16 cellular contexts compared by ENCODE assay signal in genomic region chr3:112579697-112580096, GRCh38. TPM values are rescaled to one million over a fixed set of nuclear protein-coding genes. Genes with fewer than 3 reads are reported as not detected.
A peak's percentile ranks its signal among the peaks of the same experiment; 100 is the strongest.
DNase-seq lines count a peak whose midpoint lies in the region; ATAC-seq and TF ChIP-seq lines count a peak whose summit lies in the region.
"Had no signal": no experiment of that assay in that cellular context is flagged by ENCODE, and none has a peak within 500 bp of the region (broad histone marks: within the 10 kb centered on the region; RNA-seq: fewer than 3 reads in every experiment).

No MANE protein-coding gene starts in this region.

- no peak overlapping the region for H3K4me3 ChIP-seq in fibroblast of villous mesenchyme (ENCODE audit: low read depth, low read length)
- H3K4me3 ChIP-seq: esophagus muscularis mucosa, mucosa of descending colon, right lobe of liver had no signal

- no peak for ATAC-seq in activated B cell treated with CpG ODN at 0.5 μM for 24 hours (ENCODE audit: low read depth)
- ATAC-seq in HG03457 (IDR thresholded peaks at IDR 0.05; ENCODE audit: unreplicated experiment), result no peak
- ATAC-seq: mucosa of descending colon had no signal

- intact Hi-C loops in activated B cell treated with CpG ODN at 0.5 μM for 24 hours (cut with micrococcal nuclease), result loop anchor here (1.0 kb wide), 1 partner anchor 17 kb away; the partner anchor contains the start of gene SLC35A5

- peak overlapping the region; percentile 77 for H3K27ac Mint-ChIP-seq in activated B cell treated with CpG ODN at 0.5 μM for 24 hours
- H3K27ac Mint-ChIP-seq: activated CD4-positive, alpha-beta T cell treated with anti-CD3 and anti-CD28 coated beads, Interleukin-2, amount 10 ng/mL, durations not matched to agents 7 days and 5 days; CD4-positive, CD25-positive, alpha-beta regulatory T cell had no signal

- H3K9me3 Mint-ChIP-seq in activated B cell treated with CpG ODN at 0.5 μM for 24 hours, result no peaks in the 10 kb centered on the region
- H3K9me3 Mint-ChIP-seq: activated CD4-positive, alpha-beta T cell treated with anti-CD3 and anti-CD28 coated beads, Interleukin-2, amount 10 ng/mL, durations not matched to agents 7 days and 5 days; CD4-positive, CD25-positive, alpha-beta regulatory T cell; H9 had no signal

- H3K36me3 Mint-ChIP-seq in activated B cell treated with CpG ODN at 0.5 μM for 24 hours (ENCODE audit: low read depth), result peaks cover 52% of the 10 kb centered on the region

- peaks cover 22% of the 10 kb centered on the region for H3K4me1 Mint-ChIP-seq in activated B cell treated with CpG ODN at 0.5 μM for 24 hours

- TF ChIP-seq CTCF in activated B cell treated with CpG ODN at 0.5 μM for 24 hours (IDR thresholded peaks at IDR 0.05) (no peak), fibroblast of villous mesenchyme (IDR thresholded peaks at IDR 0.05; ENCODE audit: insufficient read depth, low read depth, low read length) (no peak), RWPE1 (conservative IDR thresholded peaks at IDR 0.05; ENCODE audit: low read depth) (no peak)

- POLR2A ChIA-PET in activated B cell treated with CpG ODN at 0.5 μM for 24 hours (lab: Charles Lee) (interaction anchor here (0.7 to 2.8 kb wide), 4 partner anchors 10 to 412 kb away, joined by 3 to 16 read pairs (median 5); partner anchors contain the start of genes ATG3, GTPBP8 and SLC35A5), RWPE1 (lab: Yijun Ruan, JAX; ENCODE audit: low non-redundant PET) (no interaction called here)

- CTCF ChIA-PET in activated B cell treated with CpG ODN at 0.5 μM for 24 hours (lab: Charles Lee), result interaction anchor here (1.1 to 1.4 kb wide), 2 partner anchors 18 to 63 kb away, joined by 3 to 5 read pairs; partner anchors contain the start of genes ATG3 and SLC35A5
- CTCF ChIA-PET in RWPE1 (lab: Yijun Ruan, JAX), result no interaction called here

- peak overlapping the region; percentile 3 for H3K4me3 Mint-ChIP-seq in activated B cell treated with CpG ODN at 0.5 μM for 24 hours
- H3K4me3 Mint-ChIP-seq: activated CD4-positive, alpha-beta T cell treated with anti-CD3 and anti-CD28 coated beads, Interleukin-2, amount 10 ng/mL, durations not matched to agents 7 days and 5 days; CD4-positive, CD25-positive, alpha-beta regulatory T cell; H9 had no signal

- peak; percentile 90 for DNase-seq in GM04503 (ENCODE audit: low read depth)
- DNase-seq in activated B cell treated with CpG ODN at 0.5 μM for 24 hours, result no peak
- DNase-seq in fibroblast of villous mesenchyme (ENCODE audit: low read depth), result peak; percentile 49
- peak; percentile 35 for DNase-seq in stromal cell of bone marrow (ENCODE audit: low read depth)
- DNase-seq in stimulated activated CD4-positive, alpha-beta T cell treated with anti-CD3 and anti-CD28 coated beads, Interleukin-12 subunit alpha, Interleukin-12 subunit beta, amount 100 ng/mL, for 4 hours, result no peak
- DNase-seq in RWPE1 (ENCODE audit: low spot score), result no peak
- DNase-seq: activated CD4-positive, alpha-beta T cell treated with anti-CD3 and anti-CD28 coated beads, Interleukin-2, amount 10 ng/mL, durations not matched to agents 7 days and 5 days; activated naive CD4-positive, alpha-beta T cell treated with anti-CD3 and anti-CD28 coated beads, Interleukin-2, amount 50 U/mL, for 16 hours; activated T-cell treated with anti-CD3 and anti-CD28 coated beads for 4 hours; CD4-positive, CD25-positive, alpha-beta regulatory T cell; H9; left cardiac atrium; mucosa of descending colon; right lobe of liver had no signal

- no peaks in the 10 kb centered on the region for H3K27me3 Mint-ChIP-seq in activated B cell treated with CpG ODN at 0.5 μM for 24 hours
- H3K27me3 Mint-ChIP-seq: activated CD4-positive, alpha-beta T cell treated with anti-CD3 and anti-CD28 coated beads, Interleukin-2, amount 10 ng/mL, durations not matched to agents 7 days and 5 days; CD4-positive, CD25-positive, alpha-beta regulatory T cell had no signal

- H3K27ac ChIP-seq in RWPE1, result no peak overlapping the region
- H3K27ac ChIP-seq: right lobe of liver had no signal

RNA-seq across cellular contexts. Expression of gene SLC35A5, which starts 17.9 kb away (rescaled TPM):
- total RNA-seq in activated B cell treated with CpG ODN at 0.5 μM for 24 hours (25.1 and 26.6 TPM in 2 replicates), fibroblast of villous mesenchyme (24.8 and 56.6 TPM in 2 replicates)

RNA-seq across cellular contexts. Expression of gene ATG3, which starts 17.9 kb away (rescaled TPM):
- total RNA-seq in activated B cell treated with CpG ODN at 0.5 μM for 24 hours (48.3 and 54.9 TPM in 2 replicates), fibroblast of villous mesenchyme (86.3 and 91.5 TPM in 2 replicates)

Comparison
In these comparisons a context has a peak if more than half of its experiments do, and no peak if none do; other contexts are left out.
1. DNase-seq: peak in GM04503 (single experiment), fibroblast of villous mesenchyme (single experiment) and stromal cell of bone marrow (single experiment); none in activated B cell treated with CpG ODN at 0.5 μM for 24 hours (single experiment), stimulated activated CD4-positive, alpha-beta T cell treated with anti-CD3 and anti-CD28 coated beads, Interleukin-12 subunit alpha, Interleukin-12 subunit beta, amount 100 ng/mL, for 4 hours (single experiment) and RWPE1 (single experiment).